In the genomic region with DNA sequence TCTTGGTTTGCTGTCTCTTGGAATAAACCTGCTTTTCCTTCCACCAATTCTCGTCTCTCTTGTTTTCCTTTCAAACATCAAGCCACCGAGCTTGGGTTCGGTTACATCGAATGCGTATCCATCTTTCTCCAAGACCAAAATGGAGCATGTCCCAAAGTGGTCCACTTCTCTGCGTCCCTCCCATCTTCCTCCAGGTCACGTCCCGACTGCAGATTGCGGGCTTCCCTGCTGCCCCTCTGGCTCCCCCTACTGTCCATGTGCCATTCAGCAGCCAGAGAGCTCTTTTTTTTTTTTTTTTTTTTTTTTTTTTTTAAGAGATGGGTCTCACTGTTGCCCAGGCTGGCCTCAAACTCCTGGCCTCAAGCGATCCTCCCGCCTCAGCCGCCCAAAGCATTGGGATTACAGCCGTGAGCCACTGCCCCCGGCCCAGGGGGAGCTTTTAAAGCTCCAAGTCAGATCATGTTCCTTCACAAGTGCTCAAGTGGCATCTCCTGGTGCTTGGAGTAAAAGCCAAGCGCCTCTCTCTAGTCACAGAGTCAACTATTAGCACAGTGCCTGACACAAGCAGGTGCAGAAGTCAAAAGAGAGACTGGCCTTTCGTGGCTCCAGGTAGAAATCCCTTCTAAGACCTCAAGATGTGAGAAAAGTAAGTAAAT, we compare ENCODE assay signal across 8 cellular contexts. TPM values are rescaled to one million over a fixed set of nuclear protein-coding genes. Genes with fewer than 3 reads are reported as not detected.
A peak's percentile ranks its signal among the peaks of the same experiment; 100 is the strongest.
DNase-seq lines count a peak whose midpoint lies in the region; ATAC-seq and TF ChIP-seq lines count a peak whose summit lies in the region.

No MANE protein-coding gene starts in this region.

- DNase-seq in NCI-H2107 treated with DMSO at 0.1 percent for 48 hours (lab: John Stamatoyannopoulos, UW; ENCODE audit: unreplicated experiment) (peak; percentile 2), NCI-H2107 (lab: John Stamatoyannopoulos, UW) (no peak), NCI-H1105 (lab: John Stamatoyannopoulos, UW) (peak; percentile 49), WERI-Rb-1 (peak; percentile 72), breast epithelium (ENCODE audit: low spot score in 2 of 2) (peak in 1 of 2 donors; percentile 30), left colon (peak; percentile 40 to 78)
- DNase-seq in stimulated activated CD4-positive, alpha-beta T cell treated with anti-CD3 and anti-CD28 coated beads, TNF-alpha, amount 100 ng/mL, for 4 hours (ENCODE audit: low read depth in 3 of 3), result peak; percentile 24 to 43 (median 40)

- TF ChIP-seq POLR2A in breast epithelium (IDR thresholded peaks at IDR 0.05), result no peak

- no peak overlapping the region for H3K4me3 ChIP-seq in WERI-Rb-1 (ENCODE audit: low read depth, low read length)
- H3K4me3 ChIP-seq in breast epithelium, result no peak overlapping the region

- H3K36me3 ChIP-seq in WERI-Rb-1 (no peaks in the 10 kb centered on the region), breast epithelium (no peaks in the 10 kb centered on the region)

- no peaks in the 10 kb centered on the region for H3K4me1 ChIP-seq in breast epithelium

- no peaks in the 10 kb centered on the region for H3K9me3 ChIP-seq in WERI-Rb-1 (ENCODE audit: severe bottlenecking)
- H3K9me3 ChIP-seq in breast epithelium, result no peaks in the 10 kb centered on the region

- H3K27ac ChIP-seq in WERI-Rb-1, result no peak overlapping the region
- H3K27ac ChIP-seq in breast epithelium, result no peak overlapping the region

- TF ChIP-seq CTCF in WERI-Rb-1 (IDR thresholded peaks at IDR 0.05; ENCODE audit: low read depth, low read length), result peak; percentile 88
- peak in 2 of 3 donors; percentile 46 to 48 for TF ChIP-seq CTCF in breast epithelium (IDR thresholded peaks at IDR 0.05)

- H3K27me3 ChIP-seq in WERI-Rb-1 (ENCODE audit: insufficient read depth, low read depth, severe bottlenecking) (peaks cover 34% of the 10 kb centered on the region), breast epithelium (no peaks in the 10 kb centered on the region)

- peak; percentile 28 for ATAC-seq in left colon
- no peak for ATAC-seq in HG03135 (IDR thresholded peaks at IDR 0.05; ENCODE audit: unreplicated experiment)

- intact Hi-C loops in breast epithelium (cut with DNase I; ENCODE audit: low total_unique reads), result loop anchor here (5.0 kb wide), 1 partner anchor 83 kb away; no protein-coding TSS in a partner anchor
- intact Hi-C loops in left colon (cut with DNase I, micrococcal nuclease), result no loop called here

RNA-seq across cellular contexts. Expression of a gene that starts 10.0 kb away (rescaled TPM):
- total RNA-seq in breast epithelium (10 to 100 TPM in 2 of 3 donors, 1 to 10 TPM in 1; 4.8 to 32.2 (median 12.5) TPM), left colon (1 to 10 TPM; 2.9 to 4.0 TPM)

RNA-seq across cellular contexts. Expression of a gene that starts 13.0 kb away (rescaled TPM):
- total RNA-seq in breast epithelium (not detected), left colon (not detected)
